In the genomic region with DNA sequence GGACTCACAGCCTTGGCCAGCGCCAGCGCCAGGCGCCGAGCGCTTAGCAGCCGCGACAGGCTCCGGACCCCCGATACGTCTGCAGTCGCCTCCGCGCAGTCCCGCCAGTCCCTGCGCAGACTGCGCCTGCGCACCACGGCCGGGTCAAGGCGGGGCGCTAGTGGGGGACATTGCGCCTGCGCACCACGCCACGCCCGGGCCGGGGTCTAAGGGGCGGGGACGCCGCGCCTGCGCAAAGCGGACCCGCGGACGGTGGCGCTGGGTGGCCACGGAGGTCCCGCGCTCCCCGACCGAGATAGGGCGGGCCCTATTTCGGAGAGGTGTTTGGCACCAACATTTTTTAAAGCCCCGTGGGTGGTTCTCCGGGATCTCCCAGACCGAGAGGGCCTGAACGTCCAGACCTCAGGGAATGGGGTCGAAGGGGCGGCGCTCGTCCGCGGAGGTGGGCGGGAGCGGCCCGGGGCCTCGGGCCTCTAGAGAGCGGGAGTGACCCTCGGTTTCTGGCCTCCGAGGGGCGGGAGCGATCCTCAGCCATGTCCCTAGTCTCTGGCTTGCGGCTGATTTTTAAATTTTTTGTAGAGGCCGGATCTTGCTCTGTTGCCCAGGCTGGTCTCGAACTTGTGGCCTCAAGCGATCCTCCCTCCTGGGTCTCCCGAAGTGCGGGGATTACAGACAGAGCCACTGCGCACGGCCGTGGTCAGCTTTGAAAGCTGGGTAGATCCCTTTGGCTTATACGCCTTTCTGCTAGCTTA, we compare ENCODE assay signal across 7 cellular contexts.
DNase-seq lines count a peak whose midpoint lies in the region; ATAC-seq and TF ChIP-seq lines count a peak whose summit lies in the region.
"Not testable (repeated sequence)": the region's sequence is repeated elsewhere in the genome, so short reads cannot be mapped to it uniquely, and the experiment has no call there.

No MANE protein-coding gene starts in this region.

- not testable (repeated sequence) for H3K27ac Mint-ChIP-seq in endodermal cell

- WGBS in endodermal cell (ENCODE audit: insufficient coverage in 1 of 2, insufficient read length in 1 of 2), 2 experiments, result 0 to 6% methylated on average over 14 to 73 of the region's 73 CpGs
- WGBS in liver, result 3% methylated on average over 73 of the region's 73 CpGs

- not testable (repeated sequence) for H3K9me3 ChIP-seq in OCI-LY1 (ENCODE audit: low read length); endodermal cell (ENCODE audit: control insufficient read depth, low read length); liver (ENCODE audit: control insufficient read depth in 4 of 4, low read length in 3 of 4)

- H3K4me1 ChIP-seq in OCI-LY1 (ENCODE audit: insufficient read depth, low read length, severe bottlenecking), result peaks cover 15% of the 10 kb centered on the region
- not testable (repeated sequence) for H3K4me1 ChIP-seq in endodermal cell (ENCODE audit: control insufficient read depth, insufficient read depth, low read length); liver (ENCODE audit: control insufficient read depth in 4 of 4, insufficient read depth in 4 of 4, low read length in 3 of 4)

- not testable (repeated sequence) for H3K36me3 Mint-ChIP-seq in endodermal cell (ENCODE audit: low read depth)

- not testable (repeated sequence) for H3K79me2 ChIP-seq in OCI-LY1 (ENCODE audit: insufficient read depth, low read length)

- not testable (repeated sequence) for H3K36me3 ChIP-seq in OCI-LY1 (ENCODE audit: insufficient read depth, low read length); endodermal cell (ENCODE audit: control insufficient read depth, insufficient read depth, low read length); liver (ENCODE audit: control insufficient read depth in 4 of 4, insufficient read depth in 3 of 4, low read depth in 1 of 4, low read length in 3 of 4)

- TF ChIP-seq RAD21 in liver (IDR thresholded peaks at IDR 0.05), result not testable (repeated sequence)

- not testable (repeated sequence) for H3F3A ChIP-seq in OCI-LY1 (ENCODE audit: insufficient read depth, low read length)

- peak overlapping the region; percentile 83 for H3K4me2 ChIP-seq in OCI-LY1 (ENCODE audit: low read length)

- H3K9ac ChIP-seq in OCI-LY1 (ENCODE audit: low read length) (peak overlapping the region; percentile 84), endodermal cell (ENCODE audit: extremely low read depth, low read length, poor library complexity, severe bottlenecking) (peak overlapping the region; percentile 66), liver (ENCODE audit: low read depth in 1 of 2, low read length in 2 of 2) (peak overlapping the region; percentile 19 to 59)

- not testable (repeated sequence) for H2AFZ ChIP-seq in OCI-LY1 (ENCODE audit: low read length)

- H3K9me3 Mint-ChIP-seq in endodermal cell, result not testable (repeated sequence)

- not testable (repeated sequence) for H3K4me1 Mint-ChIP-seq in endodermal cell

- ATAC-seq in GM18861 (IDR thresholded peaks at IDR 0.05; ENCODE audit: unreplicated experiment) (peak; percentile 73), HG02840 (IDR thresholded peaks at IDR 0.05; ENCODE audit: low FRiP score, unreplicated experiment) (peak; percentile 83)

- not testable (repeated sequence) for H3K27me3 ChIP-seq in OCI-LY1 (ENCODE audit: insufficient read depth, low read length); endodermal cell (ENCODE audit: control insufficient read depth, insufficient read depth, low read length, poor library complexity, severe bottlenecking); liver (ENCODE audit: control insufficient read depth in 4 of 4, insufficient read depth in 4 of 4, low read length in 3 of 4)

- H3K27ac ChIP-seq in OCI-LY1 (ENCODE audit: low read depth, low read length, poor library complexity, severe bottlenecking) (peak overlapping the region; percentile 3), endodermal cell (ENCODE audit: low read depth, low read length) (peak overlapping the region; percentile 44), liver (ENCODE audit: low read depth in 1 of 2, low read length in 2 of 2) (peak overlapping the region; percentile 62 to 71)

- H3K4me3 Mint-ChIP-seq in endodermal cell, result peak overlapping the region; percentile 58

- not testable (repeated sequence) for H4K20me1 ChIP-seq in OCI-LY1 (ENCODE audit: insufficient read depth, low read length)

- H3K27me3 Mint-ChIP-seq in endodermal cell (ENCODE audit: insufficient read depth), result not testable (repeated sequence)

- not testable (repeated sequence) for TF ChIP-seq CTCF in OCI-LY1 (IDR thresholded peaks at IDR 0.05; ENCODE audit: low read length); endodermal cell (conservative IDR thresholded peaks at IDR 0.05); liver (IDR thresholded peaks at IDR 0.05; ENCODE audit: low read depth, low read length, missing input control)

- H3K9me2 ChIP-seq in OCI-LY1 (ENCODE audit: low read depth, low read length), result not testable (repeated sequence)

- H3K4me3 ChIP-seq in OCI-LY1 (ENCODE audit: low read depth, low read length, poor library complexity, severe bottlenecking), result peak overlapping the region; percentile 75
- peak overlapping the region; percentile 84 for H3K4me3 ChIP-seq in endodermal cell (ENCODE audit: low read length)
- H3K4me3 ChIP-seq in liver (ENCODE audit: low read depth in 1 of 3, low read length in 3 of 3), result peak overlapping the region; percentile 14 to 67 (median 61)

- DNase-seq in activated T-cell treated with anti-CD3 and anti-CD28 coated beads, Interleukin-2, amount 50 U/mL, for 1 hour, result peak; percentile 93
- DNase-seq in endodermal cell, result peak; percentile 94
- DNase-seq in stimulated activated CD4-positive, alpha-beta T cell treated with anti-CD3 and anti-CD28 coated beads, Interleukin-12 subunit alpha, Interleukin-12 subunit beta, amount 100 ng/mL, for 24 hours (ENCODE audit: low read depth in 2 of 2), result peak; percentile 84 to 85

Comparison
In these comparisons a context has a peak if more than half of its experiments do, and no peak if none do; other contexts are left out.
1. Peak in every context shown above with its lines: DNase-seq, ATAC-seq, H3K4me3 ChIP-seq and H3K27ac ChIP-seq.
2. H3K27ac ChIP-seq: peak in every context shown above with its lines; median percentile 66 in liver; 44 in endodermal cell; 3 in OCI-LY1.